In the genomic region with DNA sequence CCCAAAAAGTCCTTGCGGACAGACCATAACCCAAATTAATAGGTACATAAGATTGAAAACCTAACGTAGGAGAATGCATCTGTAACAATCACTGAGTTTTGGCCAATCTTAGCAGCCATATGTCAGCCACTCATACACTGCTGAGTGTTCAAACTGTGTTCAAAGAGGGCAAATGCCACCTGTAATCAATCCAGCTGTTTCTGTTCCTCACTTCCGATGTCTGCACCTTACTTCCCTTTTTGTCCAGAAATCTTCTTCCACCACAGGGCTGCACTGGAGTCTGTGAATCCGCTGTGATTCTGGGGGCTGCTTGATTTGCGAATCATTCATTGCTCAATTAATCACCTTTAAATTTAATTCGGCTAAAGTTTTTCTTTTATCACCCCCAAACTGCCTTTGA, we compare ENCODE assay signal across 40 cellular contexts.
"Had no signal": no experiment of that assay in that cellular context is flagged by ENCODE, and none has a peak within 500 bp of the region (broad histone marks: within the 10 kb centered on the region; RNA-seq: fewer than 3 reads in every experiment).

No MANE protein-coding gene starts in this region.

- H3K36me3 ChIP-seq: adrenal gland, ascending aorta, brain microvascular endothelial cell, breast epithelium, cardiac muscle cell had no signal

- DNase-seq: activated effector memory CD4-positive, alpha-beta T cell treated with anti-CD3 and anti-CD28 coated beads, Interleukin-2, amount 50 U/mL, for 16 hours; activated effector memory CD4-positive, alpha-beta T cell treated with Interleukin-2 at 50 U/mL for 16 hours; activated gamma-delta T cell; activated gamma-delta T cell treated with Interleukin-2 at 50 U/mL for 16 hours; activated naive CD4-positive, alpha-beta T cell; activated naive CD4-positive, alpha-beta T cell treated with anti-CD3 and anti-CD28 coated beads for 36 hours; activated naive CD4-positive, alpha-beta T cell treated with anti-CD3 and anti-CD28 coated beads, Interleukin-2, amount 10 ng/mL, durations not matched to agents 7 days and 5 days; activated naive CD4-positive, alpha-beta T cell treated with anti-CD3 and anti-CD28 coated beads, Interleukin-2, amount 50 U/mL, for 16 hours; activated naive CD4-positive, alpha-beta T cell treated with Interleukin-2 at 50 U/mL for 16 hours; activated naive CD8-positive, alpha-beta T cell treated with anti-CD3 and anti-CD28 coated beads for 36 hours; activated naive CD8-positive, alpha-beta T cell treated with anti-CD3 and anti-CD28 coated beads, Interleukin-2, amount 10 ng/mL, durations not matched to agents 7 days and 5 days; activated naive CD8-positive, alpha-beta T cell treated with anti-CD3 and anti-CD28 coated beads, Interleukin-2, amount 50 U/mL, for 24 hours; activated T-cell treated with anti-CD3 and anti-CD28 coated beads for 4 hours; activated T-cell treated with anti-CD3 and anti-CD28 coated beads, Interleukin-2, amount 50 U/mL, for 1 hour; activated T-cell treated with anti-CD3 and anti-CD28 coated beads, Interleukin-2, amount 50 U/mL, for 24 hours; activated T-cell treated with anti-CD3 and anti-CD28 coated beads, Interleukin-2, amount 50 U/mL, for 4 hours; activated T-cell treated with anti-CD3 and anti-CD28 coated beads, Interleukin-2, amount 50 U/mL, for 48 hours; activated T-cell treated with anti-CD3 and anti-CD28 coated beads, Interleukin-2, amount 50 U/mL, for 72 hours; adrenal gland; amniotic stem cell; amygdala; aorta; body of pancreas; brain microvascular endothelial cell; caudate nucleus; central memory CD4-positive, alpha-beta T cell; cerebellar nuclear complex had no signal

- FAIRE-seq: astrocyte, bronchial epithelial cell had no signal

- H3K4me1 ChIP-seq: adrenal gland, body of pancreas, breast epithelium had no signal

- H3K27me3 ChIP-seq: adrenal gland, ascending aorta, body of pancreas, brain microvascular endothelial cell, breast epithelium, cardiac muscle cell had no signal

- H3K27ac Mint-ChIP-seq: activated naive CD4-positive, alpha-beta T cell treated with anti-CD3 and anti-CD28 coated beads for 36 hours; activated naive CD4-positive, alpha-beta T cell treated with anti-CD3 and anti-CD28 coated beads, Interleukin-2, amount 10 ng/mL, durations not matched to agents 7 days and 5 days; activated naive CD4-positive, alpha-beta T cell treated with anti-CD3 and anti-CD28 coated beads, Interleukin-2, amount 50 U/mL, for 24 hours; activated naive CD4-positive, alpha-beta T cell treated with anti-CD3 and anti-CD28 coated beads, Interleukin-2, amount 50 U/mL, for 72 hours; activated naive CD8-positive, alpha-beta T cell; activated naive CD8-positive, alpha-beta T cell treated with anti-CD3 and anti-CD28 coated beads for 36 hours; activated naive CD8-positive, alpha-beta T cell treated with anti-CD3 and anti-CD28 coated beads, Interleukin-2, amount 10 ng/mL, durations not matched to agents 7 days and 5 days; activated naive CD8-positive, alpha-beta T cell treated with anti-CD3 and anti-CD28 coated beads, Interleukin-2, amount 50 U/mL, for 24 hours; activated T-cell treated with anti-CD3 and anti-CD28 coated beads, Interleukin-2, amount 50 U/mL, for 24 hours; activated T-cell treated with anti-CD3 and anti-CD28 coated beads, Interleukin-2, amount 50 U/mL, for 72 hours; activated T-helper 1 cell treated with anti-CD3 and anti-CD28 coated beads, Interleukin-12 subunit alpha, Interleukin-12 subunit beta, Interleukin-2, Interleukin-4 antibody, amounts not matched to agents 30 ng/mL and 10 ng/mL and 1 ng/mL, durations not matched to agents 14 hours and 24 hours and 36 hours; activated T-helper 17 cell treated with anti-CD3 and anti-CD28 coated beads, Interleukin-2, amount 50 U/mL, for 72 hours; activated T-helper 2 cell treated with anti-CD3 and anti-CD28 coated beads, Interferon-gamma antibody, Interleukin-2, Interleukin-4, amounts not matched to agents 10 μg/mL and 5 μg/mL and 100 μg/mL, durations not matched to agents 14 hours and 24 hours and 36 hours had no signal

- H3K4me3 ChIP-seq: adrenal gland, ascending aorta, body of pancreas, breast epithelium, cardiac muscle cell had no signal

- H3K9me3 ChIP-seq: adrenal gland, ascending aorta, body of pancreas, breast epithelium had no signal

- H3K27ac ChIP-seq: ascending aorta, body of pancreas, brain microvascular endothelial cell, breast epithelium, cardiac muscle cell had no signal

- H3K4me3 Mint-ChIP-seq: activated naive CD4-positive, alpha-beta T cell treated with anti-CD3 and anti-CD28 coated beads for 36 hours; activated naive CD4-positive, alpha-beta T cell treated with anti-CD3 and anti-CD28 coated beads, Interleukin-2, amount 10 ng/mL, durations not matched to agents 7 days and 5 days; activated naive CD4-positive, alpha-beta T cell treated with anti-CD3 and anti-CD28 coated beads, Interleukin-2, amount 50 U/mL, for 24 hours; activated naive CD8-positive, alpha-beta T cell; activated naive CD8-positive, alpha-beta T cell treated with anti-CD3 and anti-CD28 coated beads for 36 hours; activated naive CD8-positive, alpha-beta T cell treated with anti-CD3 and anti-CD28 coated beads, Interleukin-2, amount 10 ng/mL, durations not matched to agents 7 days and 5 days; activated naive CD8-positive, alpha-beta T cell treated with anti-CD3 and anti-CD28 coated beads, Interleukin-2, amount 50 U/mL, for 24 hours; activated T-cell treated with anti-CD3 and anti-CD28 coated beads, Interleukin-2, amount 50 U/mL, for 24 hours; activated T-cell treated with anti-CD3 and anti-CD28 coated beads, Interleukin-2, amount 50 U/mL, for 4 hours; activated T-cell treated with anti-CD3 and anti-CD28 coated beads, Interleukin-2, amount 50 U/mL, for 72 hours; activated T-helper 1 cell treated with anti-CD3 and anti-CD28 coated beads, Interleukin-12 subunit alpha, Interleukin-12 subunit beta, Interleukin-2, Interleukin-4 antibody, amounts not matched to agents 30 ng/mL and 10 ng/mL and 1 ng/mL, durations not matched to agents 14 hours and 24 hours and 36 hours; activated T-helper 17 cell treated with anti-CD3 and anti-CD28 coated beads, Interleukin-2, amount 50 U/mL, for 72 hours; brain; central memory CD8-positive, alpha-beta T cell had no signal

- H3K36me3 Mint-ChIP-seq: activated naive CD4-positive, alpha-beta T cell treated with anti-CD3 and anti-CD28 coated beads, Interleukin-2, amount 10 ng/mL, durations not matched to agents 7 days and 5 days; activated naive CD4-positive, alpha-beta T cell treated with anti-CD3 and anti-CD28 coated beads, Interleukin-2, amount 50 U/mL, for 24 hours; activated naive CD8-positive, alpha-beta T cell; activated naive CD8-positive, alpha-beta T cell treated with anti-CD3 and anti-CD28 coated beads for 36 hours; activated naive CD8-positive, alpha-beta T cell treated with anti-CD3 and anti-CD28 coated beads, Interleukin-2, amount 10 ng/mL, durations not matched to agents 7 days and 5 days; brain had no signal

- H3K9me3 Mint-ChIP-seq: activated T-helper 1 cell treated with anti-CD3 and anti-CD28 coated beads, Interleukin-12 subunit alpha, Interleukin-12 subunit beta, Interleukin-2, Interleukin-4 antibody, amounts not matched to agents 30 ng/mL and 10 ng/mL and 1 ng/mL, durations not matched to agents 14 hours and 24 hours and 36 hours; activated T-helper 2 cell treated with anti-CD3 and anti-CD28 coated beads, Interferon-gamma antibody, Interleukin-2, Interleukin-4, amounts not matched to agents 10 μg/mL and 5 μg/mL and 100 μg/mL, durations not matched to agents 14 hours and 24 hours and 36 hours had no signal

- H3K4me1 Mint-ChIP-seq: activated naive CD4-positive, alpha-beta T cell treated with anti-CD3 and anti-CD28 coated beads, Interleukin-2, amount 10 ng/mL, durations not matched to agents 7 days and 5 days; activated naive CD4-positive, alpha-beta T cell treated with anti-CD3 and anti-CD28 coated beads, Interleukin-2, amount 50 U/mL, for 24 hours; activated naive CD8-positive, alpha-beta T cell treated with anti-CD3 and anti-CD28 coated beads for 36 hours; activated naive CD8-positive, alpha-beta T cell treated with anti-CD3 and anti-CD28 coated beads, Interleukin-2, amount 10 ng/mL, durations not matched to agents 7 days and 5 days; activated naive CD8-positive, alpha-beta T cell treated with anti-CD3 and anti-CD28 coated beads, Interleukin-2, amount 50 U/mL, for 24 hours; activated T-helper 17 cell treated with anti-CD3 and anti-CD28 coated beads, Interleukin-2, amount 50 U/mL, for 72 hours; brain; central memory CD8-positive, alpha-beta T cell had no signal
